Comparison of ENCODE assay signal across 1 cellular context in genomic region chr4:123478859-123479345, GRCh38.
TF ChIP-seq lines count a peak whose summit lies in the region.

No MANE protein-coding gene starts in this region.

TF ChIP-seq in HepG2, 621 proteins besides CTCF, POLR2A, EP300 and RAD21 (continued from another document and continues in another):
- TF ChIP-seq, protein P1, sequence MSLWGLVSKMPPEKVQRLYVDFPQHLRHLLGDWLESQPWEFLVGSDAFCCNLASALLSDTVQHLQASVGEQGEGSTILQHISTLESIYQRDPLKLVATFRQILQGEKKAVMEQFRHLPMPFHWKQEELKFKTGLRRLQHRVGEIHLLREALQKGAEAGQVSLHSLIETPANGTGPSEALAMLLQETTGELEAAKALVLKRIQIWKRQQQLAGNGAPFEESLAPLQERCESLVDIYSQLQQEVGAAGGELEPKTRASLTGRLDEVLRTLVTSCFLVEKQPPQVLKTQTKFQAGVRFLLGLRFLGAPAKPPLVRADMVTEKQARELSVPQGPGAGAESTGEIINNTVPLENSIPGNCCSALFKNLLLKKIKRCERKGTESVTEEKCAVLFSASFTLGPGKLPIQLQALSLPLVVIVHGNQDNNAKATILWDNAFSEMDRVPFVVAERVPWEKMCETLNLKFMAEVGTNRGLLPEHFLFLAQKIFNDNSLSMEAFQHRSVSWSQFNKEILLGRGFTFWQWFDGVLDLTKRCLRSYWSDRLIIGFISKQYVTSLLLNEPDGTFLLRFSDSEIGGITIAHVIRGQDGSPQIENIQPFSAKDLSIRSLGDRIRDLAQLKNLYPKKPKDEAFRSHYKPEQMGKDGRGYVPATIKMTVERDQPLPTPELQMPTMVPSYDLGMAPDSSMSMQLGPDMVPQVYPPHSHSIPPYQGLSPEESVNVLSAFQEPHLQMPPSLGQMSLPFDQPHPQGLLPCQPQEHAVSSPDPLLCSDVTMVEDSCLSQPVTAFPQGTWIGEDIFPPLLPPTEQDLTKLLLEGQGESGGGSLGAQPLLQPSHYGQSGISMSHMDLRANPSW (CRISPR knock-in tag; IDR thresholded peaks at IDR 0.05; ENCODE audit: borderline replicate concordance) = peak; percentile 88; the same call in 1 of the 2 replicates
- TF ChIP-seq PAX8 (CRISPR knock-in tag; IDR thresholded peaks at IDR 0.05; ENCODE audit: borderline replicate concordance) (no peak), FOXK2 (IDR thresholded peaks at IDR 0.05) (peak; percentile 89), ZMAT3 (CRISPR knock-in tag; conservative IDR thresholded peaks at IDR 0.05) (peak; percentile 67; the same call in 1 of the 2 replicates), ZNF350 (CRISPR knock-in tag; IDR thresholded peaks at IDR 0.05; ENCODE audit: borderline replicate concordance, low read depth) (peak; percentile 96), DNMT1 (CRISPR knock-in tag; IDR thresholded peaks at IDR 0.05) (peak; percentile 85), ZFY (CRISPR knock-in tag; IDR thresholded peaks at IDR 0.05) (peak; percentile 75), ZNF224 (CRISPR knock-in tag; IDR thresholded peaks at IDR 0.05) (0 out of 2 replicates have a peak, but pooled peaks have one; percentile 35), ZFYVE20 (CRISPR knock-in tag; IDR thresholded peaks at IDR 0.05; ENCODE audit: borderline replicate concordance, low read depth) (no peak), ZNF607 (CRISPR knock-in tag; IDR thresholded peaks at IDR 0.05; ENCODE audit: borderline replicate concordance) (no peak), SATB2 (CRISPR knock-in tag; IDR thresholded peaks at IDR 0.05) (no peak; the same call in none of the 2 replicates), ZSCAN20 (CRISPR knock-in tag; IDR thresholded peaks at IDR 0.05; ENCODE audit: borderline replicate concordance) (no peak), ZNF496 (CRISPR knock-in tag; IDR thresholded peaks at IDR 0.05; ENCODE audit: insufficient replicate concordance) (no peak), ZNF354B (CRISPR knock-in tag; IDR thresholded peaks at IDR 0.05) (no peak), ZNF143 (CRISPR knock-in tag; IDR thresholded peaks at IDR 0.05) (peak; percentile 62; the same call in 1 of the 2 replicates), ZNF263 (CRISPR knock-in tag; IDR thresholded peaks at IDR 0.05) (peak; percentile 77), ZNF564 (CRISPR knock-in tag; IDR thresholded peaks at IDR 0.05) (peak; percentile 49; the same call in 1 of the 2 replicates), KLF15 (CRISPR knock-in tag; IDR thresholded peaks at IDR 0.05; ENCODE audit: borderline replicate concordance) (no peak), ZNF747 (CRISPR knock-in tag; IDR thresholded peaks at IDR 0.05; ENCODE audit: borderline replicate concordance) (peak; percentile 38; the same call in 1 of the 2 replicates), MZF1 (CRISPR knock-in tag; IDR thresholded peaks at IDR 0.05; ENCODE audit: borderline replicate concordance) (no peak; the same call in 1 of the 2 replicates), TBL1XR1 (IDR thresholded peaks at IDR 0.05; ENCODE audit: borderline replicate concordance, low read length, partially characterized antibody) (peak; percentile 97), ZNF275 (CRISPR knock-in tag; IDR thresholded peaks at IDR 0.05; ENCODE audit: borderline replicate concordance) (peak; percentile 93; the same call in 1 of the 2 replicates), ZNF432 (CRISPR knock-in tag; IDR thresholded peaks at IDR 0.05; ENCODE audit: borderline replicate concordance) (no peak), SRF (IDR thresholded peaks at IDR 0.05; ENCODE audit: low read depth, low read length) (0 out of 2 replicates have a peak, but pooled peaks have one; percentile 19), ZSCAN21 (CRISPR knock-in tag; IDR thresholded peaks at IDR 0.05; ENCODE audit: borderline replicate concordance) (peak; percentile 89), ZFX (CRISPR knock-in tag; IDR thresholded peaks at IDR 0.05; ENCODE audit: low read depth) (peak; percentile 88), ARNT2 (CRISPR knock-in tag; IDR thresholded peaks at IDR 0.05; ENCODE audit: low read depth) (peak; percentile 92), AHR (CRISPR knock-in tag; IDR thresholded peaks at IDR 0.05) (peak; percentile 92; the same call in 1 of the 2 replicates), KLF6 (CRISPR knock-in tag; IDR thresholded peaks at IDR 0.05) (0 out of 2 replicates have a peak, but pooled peaks have one; percentile 70), HMGXB4 (CRISPR knock-in tag; IDR thresholded peaks at IDR 0.05; ENCODE audit: borderline replicate concordance in 1 of 2, low read depth in 1 of 2) (peak; percentile 66 to 75), ZNF230 (CRISPR knock-in tag; IDR thresholded peaks at IDR 0.05) (no peak), ZNF10 (CRISPR knock-in tag; IDR thresholded peaks at IDR 0.05; ENCODE audit: borderline replicate concordance, low read depth) (no peak), TOPORS (CRISPR knock-in tag; IDR thresholded peaks at IDR 0.05) (peak; percentile 80; the same call in 1 of the 2 replicates), ZNF558 (CRISPR knock-in tag; IDR thresholded peaks at IDR 0.05; ENCODE audit: borderline replicate concordance) (no peak), KAT7 (CRISPR knock-in tag; IDR thresholded peaks at IDR 0.05; ENCODE audit: borderline replicate concordance) (peak; percentile 96), RFX1 (IDR thresholded peaks at IDR 0.05) (no peak), TCF12 (IDR thresholded peaks at IDR 0.05) (no peak), TCF12 (CRISPR knock-in tag; IDR thresholded peaks at IDR 0.05) (peak; percentile 95), CREB1 (IDR thresholded peaks at IDR 0.05) (peak; percentile 60), CREB1 (CRISPR knock-in tag; IDR thresholded peaks at IDR 0.05) (peak; percentile 77), FOXA3 (CRISPR knock-in tag; IDR thresholded peaks at IDR 0.05) (peak; percentile 98), TRIM22 (IDR thresholded peaks at IDR 0.05) (no peak)
- TF ChIP-seq, protein P2, sequence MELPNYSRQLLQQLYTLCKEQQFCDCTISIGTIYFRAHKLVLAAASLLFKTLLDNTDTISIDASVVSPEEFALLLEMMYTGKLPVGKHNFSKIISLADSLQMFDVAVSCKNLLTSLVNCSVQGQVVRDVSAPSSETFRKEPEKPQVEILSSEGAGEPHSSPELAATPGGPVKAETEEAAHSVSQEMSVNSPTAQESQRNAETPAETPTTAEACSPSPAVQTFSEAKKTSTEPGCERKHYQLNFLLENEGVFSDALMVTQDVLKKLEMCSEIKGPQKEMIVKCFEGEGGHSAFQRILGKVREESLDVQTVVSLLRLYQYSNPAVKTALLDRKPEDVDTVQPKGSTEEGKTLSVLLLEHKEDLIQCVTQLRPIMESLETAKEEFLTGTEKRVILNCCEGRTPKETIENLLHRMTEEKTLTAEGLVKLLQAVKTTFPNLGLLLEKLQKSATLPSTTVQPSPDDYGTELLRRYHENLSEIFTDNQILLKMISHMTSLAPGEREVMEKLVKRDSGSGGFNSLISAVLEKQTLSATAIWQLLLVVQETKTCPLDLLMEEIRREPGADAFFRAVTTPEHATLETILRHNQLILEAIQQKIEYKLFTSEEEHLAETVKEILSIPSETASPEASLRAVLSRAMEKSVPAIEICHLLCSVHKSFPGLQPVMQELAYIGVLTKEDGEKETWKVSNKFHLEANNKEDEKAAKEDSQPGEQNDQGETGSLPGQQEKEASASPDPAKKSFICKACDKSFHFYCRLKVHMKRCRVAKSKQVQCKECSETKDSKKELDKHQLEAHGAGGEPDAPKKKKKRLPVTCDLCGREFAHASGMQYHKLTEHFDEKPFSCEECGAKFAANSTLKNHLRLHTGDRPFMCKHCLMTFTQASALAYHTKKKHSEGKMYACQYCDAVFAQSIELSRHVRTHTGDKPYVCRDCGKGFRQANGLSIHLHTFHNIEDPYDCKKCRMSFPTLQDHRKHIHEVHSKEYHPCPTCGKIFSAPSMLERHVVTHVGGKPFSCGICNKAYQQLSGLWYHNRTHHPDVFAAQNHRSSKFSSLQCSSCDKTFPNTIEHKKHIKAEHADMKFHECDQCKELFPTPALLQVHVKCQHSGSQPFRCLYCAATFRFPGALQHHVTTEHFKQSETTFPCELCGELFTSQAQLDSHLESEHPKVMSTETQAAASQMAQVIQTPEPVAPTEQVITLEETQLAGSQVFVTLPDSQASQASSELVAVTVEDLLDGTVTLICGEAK (IDR thresholded peaks at IDR 0.05) = no peak
- TF ChIP-seq, protein P2 (CRISPR knock-in tag; IDR thresholded peaks at IDR 0.05) = peak; percentile 89; the same call in 1 of the 2 replicates
- TF ChIP-seq, protein P3, sequence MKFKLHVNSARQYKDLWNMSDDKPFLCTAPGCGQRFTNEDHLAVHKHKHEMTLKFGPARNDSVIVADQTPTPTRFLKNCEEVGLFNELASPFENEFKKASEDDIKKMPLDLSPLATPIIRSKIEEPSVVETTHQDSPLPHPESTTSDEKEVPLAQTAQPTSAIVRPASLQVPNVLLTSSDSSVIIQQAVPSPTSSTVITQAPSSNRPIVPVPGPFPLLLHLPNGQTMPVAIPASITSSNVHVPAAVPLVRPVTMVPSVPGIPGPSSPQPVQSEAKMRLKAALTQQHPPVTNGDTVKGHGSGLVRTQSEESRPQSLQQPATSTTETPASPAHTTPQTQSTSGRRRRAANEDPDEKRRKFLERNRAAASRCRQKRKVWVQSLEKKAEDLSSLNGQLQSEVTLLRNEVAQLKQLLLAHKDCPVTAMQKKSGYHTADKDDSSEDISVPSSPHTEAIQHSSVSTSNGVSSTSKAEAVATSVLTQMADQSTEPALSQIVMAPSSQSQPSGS (CRISPR knock-in tag; IDR thresholded peaks at IDR 0.05) = peak; percentile 97
- TF ChIP-seq, protein P4, sequence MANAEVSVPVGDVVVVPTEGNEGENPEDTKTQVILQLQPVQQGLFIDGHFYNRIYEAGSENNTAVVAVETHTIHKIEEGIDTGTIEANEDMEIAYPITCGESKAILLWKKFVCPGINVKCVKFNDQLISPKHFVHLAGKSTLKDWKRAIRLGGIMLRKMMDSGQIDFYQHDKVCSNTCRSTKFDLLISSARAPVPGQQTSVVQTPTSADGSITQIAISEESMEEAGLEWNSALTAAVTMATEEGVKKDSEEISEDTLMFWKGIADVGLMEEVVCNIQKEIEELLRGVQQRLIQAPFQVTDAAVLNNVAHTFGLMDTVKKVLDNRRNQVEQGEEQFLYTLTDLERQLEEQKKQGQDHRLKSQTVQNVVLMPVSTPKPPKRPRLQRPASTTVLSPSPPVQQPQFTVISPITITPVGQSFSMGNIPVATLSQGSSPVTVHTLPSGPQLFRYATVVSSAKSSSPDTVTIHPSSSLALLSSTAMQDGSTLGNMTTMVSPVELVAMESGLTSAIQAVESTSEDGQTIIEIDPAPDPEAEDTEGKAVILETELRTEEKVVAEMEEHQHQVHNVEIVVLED (CRISPR knock-in tag; IDR thresholded peaks at IDR 0.05; ENCODE audit: borderline replicate concordance) = peak; percentile 60; the same call in 1 of the 2 replicates
